In genomic region chr1:9605946-9606455, GRCh38 we compare ENCODE assay signal across 30 cellular contexts.
"Had no signal": no experiment of that assay in that cellular context is flagged by ENCODE, and none has a peak within 500 bp of the region (broad histone marks: within the 10 kb centered on the region; RNA-seq: fewer than 3 reads in every experiment).

No MANE protein-coding gene starts in this region.

- H3K27me3 Mint-ChIP-seq: activated CD4-positive, alpha-beta memory T cell treated with anti-CD3 and anti-CD28 coated beads for 36 hours; activated CD4-positive, alpha-beta T cell treated with anti-CD3 and anti-CD28 coated beads for 36 hours; activated CD4-positive, alpha-beta T cell treated with anti-CD3 and anti-CD28 coated beads, Interleukin-2, amount 10 ng/mL, durations not matched to agents 24 days and 14 days; activated CD8-positive, alpha-beta memory T cell treated with anti-CD3 and anti-CD28 coated beads, Interleukin-2, amount 10 ng/mL, durations not matched to agents 7 days and 5 days; activated naive CD8-positive, alpha-beta T cell; activated T-helper 17 cell treated with anti-CD3 and anti-CD28 coated beads, Interleukin-2, amount 50 U/mL, for 72 hours; central memory CD8-positive, alpha-beta T cell; dendritic cell treated with granulocyte-macrophage colony-stimulating factor and Interleukin-4, amounts not matched to agents 40 ng/mL and 50 ng/mL, for 4 days had no signal

- H3K4me1 Mint-ChIP-seq: activated CD4-positive, alpha-beta T cell treated with anti-CD3 and anti-CD28 coated beads for 36 hours; activated CD4-positive, alpha-beta T cell treated with anti-CD3 and anti-CD28 coated beads, Interleukin-2, amount 10 ng/mL, durations not matched to agents 24 days and 14 days; activated CD8-positive, alpha-beta memory T cell treated with anti-CD3 and anti-CD28 coated beads, Interleukin-2, amount 10 ng/mL, durations not matched to agents 7 days and 5 days; activated T-helper 17 cell treated with anti-CD3 and anti-CD28 coated beads, Interleukin-2, amount 50 U/mL, for 72 hours; central memory CD8-positive, alpha-beta T cell had no signal

- H3K27ac Mint-ChIP-seq: activated CD4-positive, alpha-beta memory T cell treated with anti-CD3 and anti-CD28 coated beads for 36 hours; activated CD4-positive, alpha-beta T cell treated with anti-CD3 and anti-CD28 coated beads for 36 hours; activated CD4-positive, alpha-beta T cell treated with anti-CD3 and anti-CD28 coated beads, Interleukin-2, amount 10 ng/mL, durations not matched to agents 24 days and 14 days; activated CD8-positive, alpha-beta memory T cell treated with anti-CD3 and anti-CD28 coated beads, Interleukin-2, amount 10 ng/mL, durations not matched to agents 7 days and 5 days; activated CD8-positive, alpha-beta T cell treated with anti-CD3 and anti-CD28 coated beads, Interleukin-2, amount 10 ng/mL, durations not matched to agents 7 days and 5 days; activated naive CD8-positive, alpha-beta T cell; activated T-cell treated with anti-CD3 and anti-CD28 coated beads, Interleukin-2, amount 50 U/mL, for 72 hours; activated T-helper 17 cell treated with anti-CD3 and anti-CD28 coated beads, Interleukin-2, amount 50 U/mL, for 72 hours; dendritic cell treated with granulocyte-macrophage colony-stimulating factor and Interleukin-4, amounts not matched to agents 40 ng/mL and 50 ng/mL, for 4 days had no signal

- H3K9me3 Mint-ChIP-seq: activated CD4-positive, alpha-beta memory T cell treated with anti-CD3 and anti-CD28 coated beads for 36 hours; activated CD4-positive, alpha-beta T cell treated with anti-CD3 and anti-CD28 coated beads, Interleukin-2, amount 10 ng/mL, durations not matched to agents 24 days and 14 days; activated T-cell treated with anti-CD3 and anti-CD28 coated beads, Interleukin-2, amount 50 U/mL, for 72 hours; activated T-helper 17 cell treated with anti-CD3 and anti-CD28 coated beads, Interleukin-2, amount 50 U/mL, for 72 hours; central memory CD8-positive, alpha-beta T cell; dendritic cell treated with granulocyte-macrophage colony-stimulating factor and Interleukin-4, amounts not matched to agents 40 ng/mL and 50 ng/mL, for 4 days had no signal

- FAIRE-seq: astrocyte, bronchial epithelial cell had no signal

- H3K27ac ChIP-seq: brain microvascular endothelial cell, coronary artery, dorsolateral prefrontal cortex, epithelial cell of prostate, esophagus squamous epithelium, gastroesophageal sphincter had no signal

- H3K27me3 ChIP-seq: brain microvascular endothelial cell, dorsolateral prefrontal cortex, esophagus squamous epithelium, gastroesophageal sphincter had no signal

- ATAC-seq: activated CD4-positive, alpha-beta T cell treated with anti-CD3 and anti-CD28 coated beads for 36 hours; activated CD8-positive, alpha-beta memory T cell treated with anti-CD3 and anti-CD28 coated beads, Interleukin-2, amount 10 ng/mL, durations not matched to agents 7 days and 5 days; activated CD8-positive, alpha-beta T cell treated with anti-CD3 and anti-CD28 coated beads, Interleukin-2, amount 10 ng/mL, durations not matched to agents 7 days and 5 days; activated T-cell treated with anti-CD3 and anti-CD28 coated beads, Interleukin-2, amount 50 U/mL, for 72 hours; activated T-helper 17 cell treated with anti-CD3 and anti-CD28 coated beads, Interleukin-2, amount 50 U/mL, for 72 hours; gastroesophageal sphincter had no signal

- DNase-seq: activated CD4-positive, alpha-beta memory T cell treated with anti-CD3 and anti-CD28 coated beads for 36 hours; activated CD4-positive, alpha-beta T cell treated with anti-CD3 and anti-CD28 coated beads for 36 hours; activated CD4-positive, alpha-beta T cell treated with anti-CD3 and anti-CD28 coated beads, Interleukin-2, amount 10 ng/mL, durations not matched to agents 24 days and 14 days; activated CD4-positive, CD25-positive, alpha-beta regulatory T cell; activated CD4-positive, CD25-positive, alpha-beta regulatory T cell treated with anti-CD3 and anti-CD28 coated beads, Interleukin-2, amount 50 U/mL, for 72 hours; activated CD8-positive, alpha-beta memory T cell treated with anti-CD3 and anti-CD28 coated beads, Interleukin-2, amount 10 ng/mL, durations not matched to agents 7 days and 5 days; activated CD8-positive, alpha-beta memory T cell treated with anti-CD3 and anti-CD28 coated beads, Interleukin-2, amount 50 U/mL, for 4 hours; activated CD8-positive, alpha-beta T cell treated with anti-CD3 and anti-CD28 coated beads, Interleukin-2, amount 10 ng/mL, durations not matched to agents 7 days and 5 days; activated effector memory CD4-positive, alpha-beta T cell treated with Interleukin-2 at 50 U/mL for 16 hours; activated gamma-delta T cell treated with Interleukin-2 at 50 U/mL for 16 hours; activated naive CD4-positive, alpha-beta T cell treated with anti-CD3 and anti-CD28 coated beads, Interleukin-2, amount 50 U/mL, for 16 hours; activated naive CD4-positive, alpha-beta T cell treated with Interleukin-2 at 50 U/mL for 16 hours; activated T-cell treated with anti-CD3 and anti-CD28 coated beads, Interleukin-2, amount 50 U/mL, for 1 hour; activated T-cell treated with anti-CD3 and anti-CD28 coated beads, Interleukin-2, amount 50 U/mL, for 72 hours; amniotic stem cell; brain microvascular endothelial cell; effector memory CD4-positive, alpha-beta T cell; esophagus squamous epithelium; foreskin melanocyte; T-helper 2 cell had no signal

- H3K9me3 ChIP-seq: esophagus squamous epithelium, gastroesophageal sphincter had no signal

- H3K4me3 ChIP-seq: coronary artery, dorsolateral prefrontal cortex, esophagus squamous epithelium, gastroesophageal sphincter had no signal

- H3K4me3 Mint-ChIP-seq: activated CD4-positive, alpha-beta memory T cell treated with anti-CD3 and anti-CD28 coated beads for 36 hours; activated CD4-positive, alpha-beta T cell treated with anti-CD3 and anti-CD28 coated beads for 36 hours; activated CD4-positive, alpha-beta T cell treated with anti-CD3 and anti-CD28 coated beads, Interleukin-2, amount 10 ng/mL, durations not matched to agents 24 days and 14 days; activated CD8-positive, alpha-beta memory T cell treated with anti-CD3 and anti-CD28 coated beads, Interleukin-2, amount 10 ng/mL, durations not matched to agents 7 days and 5 days; activated CD8-positive, alpha-beta T cell treated with anti-CD3 and anti-CD28 coated beads, Interleukin-2, amount 10 ng/mL, durations not matched to agents 7 days and 5 days; activated naive CD8-positive, alpha-beta T cell; activated T-cell treated with anti-CD3 and anti-CD28 coated beads, Interleukin-2, amount 50 U/mL, for 72 hours; activated T-helper 17 cell treated with anti-CD3 and anti-CD28 coated beads, Interleukin-2, amount 50 U/mL, for 72 hours; central memory CD8-positive, alpha-beta T cell; dendritic cell treated with granulocyte-macrophage colony-stimulating factor and Interleukin-4, amounts not matched to agents 40 ng/mL and 50 ng/mL, for 4 days had no signal

- H3K36me3 Mint-ChIP-seq: activated naive CD8-positive, alpha-beta T cell had no signal

- H3K4me1 ChIP-seq: gastroesophageal sphincter had no signal
